ENCODE assay signal across 10 cellular contexts in the genomic region with DNA sequence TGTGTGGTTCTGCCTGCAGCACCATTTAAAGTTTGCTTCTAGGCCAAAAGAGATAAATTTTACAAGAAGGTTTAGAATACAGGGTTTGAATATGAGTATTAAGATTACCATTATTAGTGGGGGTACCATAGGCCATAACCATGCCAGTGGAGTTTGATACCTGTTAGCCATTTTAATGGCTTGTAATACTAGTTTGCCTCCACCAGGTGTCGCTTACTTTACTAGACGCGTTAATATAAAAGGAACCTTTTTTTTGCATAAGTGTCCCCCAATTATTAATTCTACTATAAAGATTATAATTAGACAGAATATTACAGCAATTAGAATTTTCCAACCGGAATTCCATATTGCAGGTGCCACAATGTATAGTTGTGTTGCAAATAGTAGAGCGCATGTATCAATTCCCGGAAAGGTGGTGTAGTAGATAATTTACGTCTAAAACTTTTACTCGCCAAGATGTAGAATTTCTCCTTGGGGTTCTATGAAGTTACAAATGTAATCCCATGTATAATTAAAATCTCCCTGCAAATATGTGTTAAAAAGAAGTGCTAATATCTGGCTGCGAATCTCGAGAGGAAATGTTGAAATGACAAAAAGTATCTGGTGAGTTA. TPM values are rescaled to one million over a fixed set of nuclear protein-coding genes. Genes with fewer than 3 reads are reported as not detected.
DNase-seq lines count a peak whose midpoint lies in the region; ATAC-seq and TF ChIP-seq lines count a peak whose summit lies in the region.
"Had no signal": no experiment of that assay in that cellular context is flagged by ENCODE, and none has a peak within 500 bp of the region (broad histone marks: within the 10 kb centered on the region; RNA-seq: fewer than 3 reads in every experiment).

No MANE protein-coding gene starts in this region.

- no peak overlapping the region for H3K4me3 ChIP-seq in cardiac muscle cell
- no peak overlapping the region for H3K4me3 ChIP-seq in fibroblast of lung (replicated peaks in 1 of 4; ENCODE audit: control extremely low read depth in 1 of 4, insufficient read depth in 1 of 4, low read depth in 3 of 4, low read length in 4 of 4)

- no peak overlapping the region for H3K9ac ChIP-seq in fibroblast of lung (ENCODE audit: insufficient read depth, low read length)

- DNase-seq in cardiac muscle cell (ENCODE audit: low read depth in 1 of 2, low spot score in 1 of 2) (peak; percentile 8 to 13), left ventricle myocardium superior (no peak), OCI-M1 (lab: John Stamatoyannopoulos, UW) (peak; percentile 51), fibroblast of lung (ENCODE audit: low read depth in 2 of 2) (peak in 1 of 2 donors; percentile 0), type B pancreatic cell (ENCODE audit: extremely low spot score, unreplicated experiment) (no peak), head of caudate nucleus (no peak)
- DNase-seq: stimulated activated CD8-positive, alpha-beta memory T cell treated with anti-CD3 and anti-CD28 coated beads, Interleukin-4, amount 100 ng/mL, for 48 hours had no signal

- no peaks in the 10 kb centered on the region for H4K20me1 ChIP-seq in fibroblast of lung (ENCODE audit: control insufficient read depth, extremely low read depth, insufficient read depth, low read length)

- no peaks in the 10 kb centered on the region for H3K4me1 ChIP-seq in cardiac muscle cell (ENCODE audit: low read depth)
- no peaks in the 10 kb centered on the region for H3K4me1 ChIP-seq in fibroblast of lung (ENCODE audit: control insufficient read depth, extremely low read depth, insufficient read depth, low read length)

- no peak overlapping the region for H3K4me2 ChIP-seq in fibroblast of lung (ENCODE audit: extremely low read depth, insufficient read depth, low read length)

- TF ChIP-seq CTCF in cardiac muscle cell (IDR thresholded peaks at IDR 0.05; ENCODE audit: low read depth, low read length) (peak; percentile 45), fibroblast of lung (conservative IDR thresholded peaks at IDR 0.05 in 1 of 2, IDR thresholded peaks at IDR 0.05 in 1 of 2; ENCODE audit: low read depth in 1 of 2, low read length in 2 of 2) (peak; percentile 27 to 30), type B pancreatic cell (conservative IDR thresholded peaks at IDR 0.05) (peak; percentile 81)

- ATAC-seq in left ventricle myocardium superior = no peak
- no peak for ATAC-seq in HG03108 (IDR thresholded peaks at IDR 0.05; ENCODE audit: unreplicated experiment)
- no peak for ATAC-seq in GM19328 (IDR thresholded peaks at IDR 0.05; ENCODE audit: unreplicated experiment)

- H3K36me3 Mint-ChIP-seq in type B pancreatic cell = no peaks in the 10 kb centered on the region

- intact Hi-C loops in left ventricle myocardium superior (cut with micrococcal nuclease) = no loop called here
- intact Hi-C loops in head of caudate nucleus (cut with DNase I) = no loop called here

- H3K36me3 ChIP-seq in cardiac muscle cell = no peaks in the 10 kb centered on the region
- H3K36me3 ChIP-seq in fibroblast of lung (ENCODE audit: control insufficient read depth, insufficient read depth, low read length) = no peaks in the 10 kb centered on the region

- H3K27me3 ChIP-seq in cardiac muscle cell = no peaks in the 10 kb centered on the region
- no peaks in the 10 kb centered on the region for H3K27me3 ChIP-seq in fibroblast of lung (ENCODE audit: control insufficient read depth, insufficient read depth, low read length)

- no peak overlapping the region for H3K27ac ChIP-seq in cardiac muscle cell
- H3K27ac ChIP-seq in fibroblast of lung (ENCODE audit: insufficient read depth, low read length) = no peak overlapping the region

- no peaks in the 10 kb centered on the region for H3K4me1 Mint-ChIP-seq in type B pancreatic cell (ENCODE audit: unreplicated experiment)

- no peaks in the 10 kb centered on the region for H3K9me3 Mint-ChIP-seq in type B pancreatic cell

- H3K9me3 ChIP-seq in cardiac muscle cell (ENCODE audit: low read depth) (no peaks in the 10 kb centered on the region), fibroblast of lung (ENCODE audit: control insufficient read depth, insufficient read depth, low read depth, low read length) (no peaks in the 10 kb centered on the region)

- no peak overlapping the region for H2AFZ ChIP-seq in fibroblast of lung (ENCODE audit: low read length)

- no peaks in the 10 kb centered on the region for H3K79me2 ChIP-seq in fibroblast of lung (ENCODE audit: control insufficient read depth, insufficient read depth, low read length)

- H3K27me3 Mint-ChIP-seq in type B pancreatic cell = no peaks in the 10 kb centered on the region

- H3K4me3 Mint-ChIP-seq in type B pancreatic cell = no peak overlapping the region

- H3K27ac Mint-ChIP-seq in type B pancreatic cell = no peak overlapping the region

RNA-seq across cellular contexts. Expression of gene MS4A6E, which starts 16.1 kb away (rescaled TPM):
- total RNA-seq in cardiac muscle cell (not detected in 2 replicates), left ventricle myocardium superior (not detected), fibroblast of lung (not detected in 2 replicates), type B pancreatic cell (ENCODE audit: low replicate concordance) (not detected in 2 replicates)
- polyA plus RNA-seq in cardiac muscle cell (not detected in 2 replicates), fibroblast of lung (not detected in 2 replicates)
- not detected in 2 replicates for polyA plus RNA-seq in fibroblast of lung (2012)
- not detected in 2 replicates for polyA minus RNA-seq in fibroblast of lung (ENCODE audit: low replicate concordance)
- total RNA-seq: G401 had no signal

RNA-seq across cellular contexts. Expression of gene MS4A7, which starts 35.1 kb away (rescaled TPM):
- not detected in 2 replicates for total RNA-seq in cardiac muscle cell
- not detected in 2 replicates for polyA plus RNA-seq in cardiac muscle cell
- 13.0 TPM for total RNA-seq in left ventricle myocardium superior
- 0.26 TPM in 1 of 2 replicates, not detected in the other for total RNA-seq in fibroblast of lung
- not detected in 2 replicates for polyA plus RNA-seq in fibroblast of lung
- polyA plus RNA-seq in fibroblast of lung (2012) = not detected in 2 replicates
- not detected in 2 replicates for polyA minus RNA-seq in fibroblast of lung (ENCODE audit: low replicate concordance)
- not detected in 2 replicates for total RNA-seq in type B pancreatic cell (ENCODE audit: low replicate concordance)
- total RNA-seq: G401 had no signal

RNA-seq across cellular contexts. Expression of gene MS4A14, which starts 53.1 kb away (rescaled TPM):
- total RNA-seq in cardiac muscle cell = not detected in 2 replicates
- polyA plus RNA-seq in cardiac muscle cell = not detected in 2 replicates
- 0.52 TPM for total RNA-seq in left ventricle myocardium superior
- not detected in 2 replicates for total RNA-seq in fibroblast of lung
- polyA plus RNA-seq in fibroblast of lung = not detected in 2 replicates
- polyA plus RNA-seq in fibroblast of lung (2012) = not detected in 2 replicates
- not detected in 2 replicates for polyA minus RNA-seq in fibroblast of lung (ENCODE audit: low replicate concordance)
- not detected in 2 replicates for total RNA-seq in type B pancreatic cell (ENCODE audit: low replicate concordance)
- total RNA-seq: G401 had no signal

Comparison
In these comparisons a context has a peak if more than half of its experiments do, and no peak if none do; other contexts are left out.
1. DNase-seq: peak in cardiac muscle cell (2 of 2) and OCI-M1 (single experiment); none in left ventricle myocardium superior (single experiment), type B pancreatic cell (single experiment) and head of caudate nucleus (0 of 42).
2. RNA of gene MS4A7, which starts 35.1 kb away (total RNA-seq): 13.0 TPM in left ventricle myocardium superior (single experiment); not detected in type B pancreatic cell, not detected in cardiac muscle cell and 0.26 TPM in fibroblast of lung; every median in the first group is over 10 times any median in the second.
3. CTCF ChIP-seq: peak in every context shown above with its lines; median percentile 81 in type B pancreatic cell; 45 in cardiac muscle cell; 28 in fibroblast of lung.